ENCODE assay signal across 2 cellular contexts in the genomic region with DNA sequence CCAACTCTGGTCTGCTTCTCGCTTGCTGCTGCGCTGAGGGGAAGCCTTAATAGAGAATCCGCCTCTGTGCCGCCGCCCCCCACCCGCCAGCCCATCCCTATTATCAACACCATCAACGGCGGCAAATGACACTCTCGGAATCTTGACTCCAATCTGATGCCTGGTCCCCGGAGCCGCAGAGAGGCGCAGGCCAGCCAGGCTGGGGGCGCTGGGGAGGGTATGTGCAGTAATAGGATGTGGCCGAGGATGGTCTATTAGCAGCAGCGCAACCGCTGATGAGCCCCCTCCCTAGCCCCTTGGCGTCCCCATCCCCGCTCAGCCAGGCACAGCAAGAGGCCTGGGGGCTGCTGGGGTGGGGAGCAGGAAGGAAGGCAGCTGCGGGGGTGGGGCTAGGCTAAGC.
TF ChIP-seq lines count a peak whose summit lies in the region.

No MANE protein-coding gene starts in this region.

TF ChIP-seq in SK-N-SH, 30 proteins besides CTCF, POLR2A, EP300 and RAD21 (continued from another document):
- no peak for TF ChIP-seq REST (IDR thresholded peaks at IDR 0.05; ENCODE audit: low read depth, low read length)

TF ChIP-seq in SK-N-SH treated with all-trans-retinoic acid at 6 μM for 48 hours, 23 proteins besides CTCF, POLR2A, EP300 and RAD21 (continued from another document):
- TF ChIP-seq, protein P1, sequence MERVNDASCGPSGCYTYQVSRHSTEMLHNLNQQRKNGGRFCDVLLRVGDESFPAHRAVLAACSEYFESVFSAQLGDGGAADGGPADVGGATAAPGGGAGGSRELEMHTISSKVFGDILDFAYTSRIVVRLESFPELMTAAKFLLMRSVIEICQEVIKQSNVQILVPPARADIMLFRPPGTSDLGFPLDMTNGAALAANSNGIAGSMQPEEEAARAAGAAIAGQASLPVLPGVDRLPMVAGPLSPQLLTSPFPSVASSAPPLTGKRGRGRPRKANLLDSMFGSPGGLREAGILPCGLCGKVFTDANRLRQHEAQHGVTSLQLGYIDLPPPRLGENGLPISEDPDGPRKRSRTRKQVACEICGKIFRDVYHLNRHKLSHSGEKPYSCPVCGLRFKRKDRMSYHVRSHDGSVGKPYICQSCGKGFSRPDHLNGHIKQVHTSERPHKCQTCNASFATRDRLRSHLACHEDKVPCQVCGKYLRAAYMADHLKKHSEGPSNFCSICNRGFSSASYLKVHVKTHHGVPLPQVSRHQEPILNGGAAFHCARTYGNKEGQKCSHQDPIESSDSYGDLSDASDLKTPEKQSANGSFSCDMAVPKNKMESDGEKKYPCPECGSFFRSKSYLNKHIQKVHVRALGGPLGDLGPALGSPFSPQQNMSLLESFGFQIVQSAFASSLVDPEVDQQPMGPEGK (CRISPR knock-in tag; IDR thresholded peaks at IDR 0.05; ENCODE audit: borderline replicate concordance) = no peak
- TF ChIP-seq CSRNP3 (CRISPR knock-in tag; IDR thresholded peaks at IDR 0.05) (no peak), ARNTL (CRISPR knock-in tag; IDR thresholded peaks at IDR 0.05; ENCODE audit: borderline replicate concordance, low read depth) (no peak), PPARA (CRISPR knock-in tag; IDR thresholded peaks at IDR 0.05; ENCODE audit: borderline replicate concordance) (no peak), SNAI2 (CRISPR knock-in tag; IDR thresholded peaks at IDR 0.05) (no peak), CSDC2 (CRISPR knock-in tag; IDR thresholded peaks at IDR 0.05) (no peak)
